ENCODE assay signal across 13 cellular contexts in genomic region chr2:240217431-240218301, GRCh38.
DNase-seq lines count a peak whose midpoint lies in the region; ATAC-seq and TF ChIP-seq lines count a peak whose summit lies in the region.
"Had no signal": no experiment of that assay in that cellular context is flagged by ENCODE, and none has a peak within 500 bp of the region (broad histone marks: within the 10 kb centered on the region; RNA-seq: fewer than 3 reads in every experiment).

No MANE protein-coding gene starts in this region.

- H3K4me3 ChIP-seq in DND-41 (ENCODE audit: low read depth in 1 of 2, low read length in 2 of 2): no peak overlapping the region
- no peak overlapping the region for H3K4me3 ChIP-seq in HEK293 (ENCODE audit: low read depth, low read length)
- H3K4me3 ChIP-seq in osteoblast (ENCODE audit: insufficient read depth, low read length): no peak overlapping the region
- H3K4me3 ChIP-seq: breast epithelium had no signal

- TF ChIP-seq CTCF in DND-41 (IDR thresholded peaks at IDR 0.05; ENCODE audit: borderline replicate concordance, extremely low read depth, low read length, poor library complexity, severe bottlenecking) (no peak), HEK293 (tag by site-specific recombination; IDR thresholded peaks at IDR 0.05) (no peak), osteoblast (IDR thresholded peaks at IDR 0.05; ENCODE audit: extremely low read depth, low read depth, low read length) (no peak)
- TF ChIP-seq CTCF in activated CD8-positive, alpha-beta T cell treated with anti-CD3 and anti-CD28 coated beads for 36 hours (IDR thresholded peaks at IDR 0.05): no peak

- intact Hi-C loops in activated CD8-positive, alpha-beta T cell treated with anti-CD3 and anti-CD28 coated beads for 36 hours (cut with micrococcal nuclease): no loop called here

- no peaks in the 10 kb centered on the region for H3K36me3 ChIP-seq in DND-41 (ENCODE audit: insufficient read depth, low read length)
- no peaks in the 10 kb centered on the region for H3K36me3 ChIP-seq in HEK293 (ENCODE audit: control insufficient read depth in 2 of 2, insufficient read depth in 1 of 2, low read length in 2 of 2)
- no peaks in the 10 kb centered on the region for H3K36me3 ChIP-seq in osteoblast (ENCODE audit: insufficient read depth, low read length)
- H3K36me3 ChIP-seq: breast epithelium had no signal

- H4K20me1 ChIP-seq in DND-41 (ENCODE audit: insufficient read depth, low read length) (no peaks in the 10 kb centered on the region; the same call in 1 of the 2 replicates), osteoblast (ENCODE audit: insufficient read depth, low read length) (no peaks in the 10 kb centered on the region)

- H2AFZ ChIP-seq in DND-41 (ENCODE audit: low read depth, low read length) (no peak overlapping the region), osteoblast (ENCODE audit: low read length) (no peak overlapping the region)

- ATAC-seq in DND-41 (ENCODE audit: insufficient read depth, low read depth) (peak; percentile 47; the same call in 2 of the 3 replicates), HG03025 (IDR thresholded peaks at IDR 0.05; ENCODE audit: low FRiP score, unreplicated experiment) (no peak), GM21825 (IDR thresholded peaks at IDR 0.05; ENCODE audit: unreplicated experiment) (no peak)
- peak; percentile 34 for ATAC-seq in activated CD8-positive, alpha-beta T cell treated with anti-CD3 and anti-CD28 coated beads for 36 hours
- ATAC-seq: right cardiac atrium had no signal

- H3K27ac ChIP-seq in DND-41 (ENCODE audit: low read length) (no peak overlapping the region), HEK293 (ENCODE audit: extremely low read depth, low read depth, low read length) (no peak overlapping the region), osteoblast (ENCODE audit: low read depth, low read length) (no peak overlapping the region)
- H3K27ac ChIP-seq: breast epithelium had no signal

- H3K36me3 Mint-ChIP-seq in activated CD8-positive, alpha-beta T cell treated with anti-CD3 and anti-CD28 coated beads for 36 hours (ENCODE audit: low read depth): no peaks in the 10 kb centered on the region
- H3K36me3 Mint-ChIP-seq: CD4-positive, alpha-beta memory T cell had no signal

- POLR2A ChIA-PET in HEK293 (lab: Yijun Ruan, JAX): no interaction called here
- POLR2A ChIA-PET in activated CD8-positive, alpha-beta T cell treated with anti-CD3 and anti-CD28 coated beads for 36 hours (lab: Charles Lee): interaction anchor here (1.0 kb wide), 1 partner anchor 11 kb away, joined by 3 read pairs; no protein-coding TSS in a partner anchor

- H3K9me3 ChIP-seq in DND-41 (ENCODE audit: insufficient read depth, low read length, severe bottlenecking): no peaks in the 10 kb centered on the region
- H3K9me3 ChIP-seq in HEK293 (ENCODE audit: control insufficient read depth, insufficient read depth, low read depth, low read length): no peaks in the 10 kb centered on the region; the same call in 1 of the 2 replicates
- H3K9me3 ChIP-seq in osteoblast (ENCODE audit: low read depth, low read length): no peaks in the 10 kb centered on the region
- H3K9me3 ChIP-seq: breast epithelium had no signal

- H3K27ac Mint-ChIP-seq in activated CD8-positive, alpha-beta T cell treated with anti-CD3 and anti-CD28 coated beads for 36 hours: no peak overlapping the region
- H3K27ac Mint-ChIP-seq: CD4-positive, alpha-beta memory T cell had no signal

- DNase-seq in DND-41 (no peak), osteoblast (ENCODE audit: insufficient read length, low spot score, missing footprints) (peak; percentile 38), GM19240 (ENCODE audit: insufficient read length, low spot score) (no peak)
- DNase-seq in activated CD8-positive, alpha-beta T cell treated with anti-CD3 and anti-CD28 coated beads for 36 hours: no peak
- DNase-seq: CD4-positive, alpha-beta memory T cell; NCI-H146; NK-92 treated with Interleukin-12 subunit alpha and Interleukin-12 subunit beta, amount 100 ng/mL, for 24 hours; right cardiac atrium; substantia nigra had no signal

- no peak overlapping the region for H3K9ac ChIP-seq in DND-41 (ENCODE audit: low read depth, low read length)

- H3K4me3 Mint-ChIP-seq in activated CD8-positive, alpha-beta T cell treated with anti-CD3 and anti-CD28 coated beads for 36 hours: no peak overlapping the region
- H3K4me3 Mint-ChIP-seq: CD4-positive, alpha-beta memory T cell had no signal

- no peaks in the 10 kb centered on the region for H3K4me1 Mint-ChIP-seq in activated CD8-positive, alpha-beta T cell treated with anti-CD3 and anti-CD28 coated beads for 36 hours (ENCODE audit: low read depth)
- H3K4me1 Mint-ChIP-seq: CD4-positive, alpha-beta memory T cell had no signal

- no peaks in the 10 kb centered on the region for H3K9me3 Mint-ChIP-seq in activated CD8-positive, alpha-beta T cell treated with anti-CD3 and anti-CD28 coated beads for 36 hours
- H3K9me3 Mint-ChIP-seq: CD4-positive, alpha-beta memory T cell had no signal

- peaks cover 7% of the 10 kb centered on the region for H3K27me3 ChIP-seq in DND-41 (ENCODE audit: insufficient read depth, low read length, poor library complexity)
- H3K27me3 ChIP-seq in osteoblast (ENCODE audit: insufficient read depth, low read length): peaks cover 10% of the 10 kb centered on the region
- H3K27me3 ChIP-seq: breast epithelium had no signal

- H3K4me2 ChIP-seq in DND-41 (ENCODE audit: insufficient read depth, low read length) (no peak overlapping the region), osteoblast (ENCODE audit: insufficient read depth, low read length) (no peak overlapping the region)

- CTCF ChIA-PET in HEK293 (lab: Yijun Ruan, JAX): interaction anchor here (1.0 to 1.6 kb wide), 2 partner anchors 15 kb away, joined by 3 to 6 read pairs; no protein-coding TSS in a partner anchor
- CTCF ChIA-PET in activated CD8-positive, alpha-beta T cell treated with anti-CD3 and anti-CD28 coated beads for 36 hours (lab: Charles Lee): interaction anchor here (0.8 kb wide), 1 partner anchor 14 kb away, joined by 3 read pairs; no protein-coding TSS in a partner anchor

- H3K27me3 Mint-ChIP-seq in activated CD8-positive, alpha-beta T cell treated with anti-CD3 and anti-CD28 coated beads for 36 hours: peaks cover 6% of the 10 kb centered on the region

- H3K79me2 ChIP-seq in DND-41 (ENCODE audit: insufficient read depth, low read length): no peaks in the 10 kb centered on the region
- H3K79me2 ChIP-seq in osteoblast (ENCODE audit: insufficient read depth, low read length): no peaks in the 10 kb centered on the region

- no peaks in the 10 kb centered on the region for H3K4me1 ChIP-seq in DND-41 (ENCODE audit: insufficient read depth, low read length)
- no peaks in the 10 kb centered on the region for H3K4me1 ChIP-seq in HEK293 (ENCODE audit: control insufficient read depth, insufficient read depth, low read length)
- peaks cover 6% of the 10 kb centered on the region for H3K4me1 ChIP-seq in osteoblast (ENCODE audit: insufficient read depth, low read length)
- H3K4me1 ChIP-seq: breast epithelium had no signal

TF ChIP-seq in HEK293, 187 proteins besides CTCF, POLR2A, EP300 and RAD21:
- TF ChIP-seq EGR2 (tag by site-specific recombination; IDR thresholded peaks at IDR 0.05; ENCODE audit: low read depth): peak; percentile 95
- TF ChIP-seq SP3 (tag by site-specific recombination; IDR thresholded peaks at IDR 0.05): peak; percentile 25; the same call in 1 of the 2 replicates
- TF ChIP-seq ZNF639 (tag by site-specific recombination; IDR thresholded peaks at IDR 0.05): no peak
- TF ChIP-seq KLF1 (tag by site-specific recombination; IDR thresholded peaks at IDR 0.05): peak; percentile 88
- TF ChIP-seq ZFHX2 (tag by site-specific recombination; conservative IDR thresholded peaks at IDR 0.05): peak; percentile 96
TF ChIP-seq in HEK293: peak in this region for 4.

Comparison
In these comparisons a context has a peak if more than half of its experiments do, and no peak if none do; other contexts are left out.
1. ATAC-seq: peak in DND-41 (single experiment) and activated CD8-positive, alpha-beta T cell treated with anti-CD3 and anti-CD28 coated beads for 36 hours (single experiment); none in HG03025 (single experiment) and GM21825 (single experiment).